ENCODE assay signal across 27 cellular contexts in genomic region chr11:38693306-38693705, GRCh38.
"Had no signal": no experiment of that assay in that cellular context is flagged by ENCODE, and none has a peak within 500 bp of the region (broad histone marks: within the 10 kb centered on the region; RNA-seq: fewer than 3 reads in every experiment).

No MANE protein-coding gene starts in this region.

- H3K9me3 ChIP-seq: neutrophil, pancreas, prostate gland, right atrium auricular region, right lobe of liver, sigmoid colon, thoracic aorta, thyroid gland, tibial nerve, upper lobe of left lung, uterus had no signal

- H3K36me3 ChIP-seq: neutrophil, pancreas, prostate gland, right atrium auricular region, right lobe of liver, sigmoid colon, stomach, thoracic aorta, thyroid gland, tibial nerve, upper lobe of left lung, uterus had no signal

- H3K4me3 Mint-ChIP-seq: naive thymus-derived CD4-positive, alpha-beta T cell; natural killer cell; nephron; stimulated activated naive B cell treated with anti-CD40 and anti-IgM and Interleukin-4, amounts not matched to agents 10 μg/mL and 1 μg/mL and 100 μg/mL, for 72 hours; stimulated activated naive CD8-positive, alpha-beta T cell treated with anti-CD3 and anti-CD28 coated beads, Interleukin-15, Interleukin-2, amounts not matched to agents 100 ng/mL and 50 ng/mL, for 24 hours had no signal

- H3K4me3 ChIP-seq: pancreas, prostate gland, right atrium auricular region, right lobe of liver, sigmoid colon, stomach, thoracic aorta, thyroid gland, tibial nerve, upper lobe of left lung, uterus had no signal

- H3K9me3 Mint-ChIP-seq: nephron had no signal

- H3K27ac Mint-ChIP-seq: naive thymus-derived CD4-positive, alpha-beta T cell; natural killer cell; nephron; stimulated activated naive B cell treated with anti-CD40 and anti-IgM and Interleukin-4, amounts not matched to agents 10 μg/mL and 1 μg/mL and 100 μg/mL, for 72 hours; stimulated activated naive CD8-positive, alpha-beta T cell treated with anti-CD3 and anti-CD28 coated beads, Interleukin-15, Interleukin-2, amounts not matched to agents 100 ng/mL and 50 ng/mL, for 24 hours had no signal

- H3K4me1 ChIP-seq: pancreas, prostate gland, right atrium auricular region, right lobe of liver, sigmoid colon, stomach, thyroid gland, tibial nerve, upper lobe of left lung, uterus had no signal

- FAIRE-seq: pancreas, small intestine had no signal

- ATAC-seq: natural killer cell, pancreas, right lobe of liver had no signal

- H3K27me3 ChIP-seq: neutrophil, pancreas, right atrium auricular region, right lobe of liver, sigmoid colon, stomach, thyroid gland, tibial nerve, upper lobe of left lung, uterus had no signal

- H3K27me3 Mint-ChIP-seq: naive thymus-derived CD4-positive, alpha-beta T cell; stimulated activated naive B cell treated with anti-CD40 and anti-IgM and Interleukin-4, amounts not matched to agents 10 μg/mL and 1 μg/mL and 100 μg/mL, for 72 hours; stimulated activated naive CD8-positive, alpha-beta T cell treated with anti-CD3 and anti-CD28 coated beads, Interleukin-15, Interleukin-2, amounts not matched to agents 100 ng/mL and 50 ng/mL, for 24 hours had no signal

- DNase-seq: naive thymus-derived CD4-positive, alpha-beta T cell; natural killer cell; nucleus accumbens; retina; sigmoid colon; small intestine; stimulated activated CD4-positive, alpha-beta T cell treated with anti-CD3 and anti-CD28 coated beads, Interleukin-12 subunit alpha, Interleukin-12 subunit beta, amount 100 ng/mL, for 4 hours; stimulated activated CD4-positive, alpha-beta T cell treated with anti-CD3 and anti-CD28 coated beads, Interleukin-1b, Interleukin-23, amount 100 ng/mL, for 48 hours; stimulated activated CD4-positive, alpha-beta T cell treated with anti-CD3 and anti-CD28 coated beads, Interleukin-4, amount 100 ng/mL, for 1 hour; stimulated activated CD4-positive, alpha-beta T cell treated with anti-CD3 and anti-CD28 coated beads, Interleukin-4, amount 100 ng/mL, for 4 hours; stimulated activated CD8-positive, alpha-beta memory T cell treated with anti-CD3 and anti-CD28 coated beads, Interleukin-4, amount 100 ng/mL, for 48 hours; stimulated activated naive B cell treated with anti-CD40 and anti-IgM and Interleukin-4, amounts not matched to agents 10 μg/mL and 1 μg/mL and 100 μg/mL, for 72 hours; stimulated activated naive CD4-positive, alpha-beta T cell treated with Interleukin-2 at 50 U/mL for 16 hours; stomach; thyroid gland; trophoblast cell; upper lobe of left lung; uterus had no signal

- H3K36me3 Mint-ChIP-seq: natural killer cell; stimulated activated naive B cell treated with anti-CD40 and anti-IgM and Interleukin-4, amounts not matched to agents 10 μg/mL and 1 μg/mL and 100 μg/mL, for 72 hours had no signal

- H3K27ac ChIP-seq: neutrophil, pancreas, prostate gland, right atrium auricular region, right lobe of liver, sigmoid colon, stomach, thoracic aorta, thyroid gland, tibial nerve, upper lobe of left lung, uterus had no signal

- H3K4me1 Mint-ChIP-seq: naive thymus-derived CD4-positive, alpha-beta T cell; natural killer cell; nephron; stimulated activated naive B cell treated with anti-CD40 and anti-IgM and Interleukin-4, amounts not matched to agents 10 μg/mL and 1 μg/mL and 100 μg/mL, for 72 hours had no signal
